ENCODE assay signal across 18 cellular contexts in genomic region chr1:41830711-41831110, GRCh38.
"Had no signal": no experiment of that assay in that cellular context is flagged by ENCODE, and none has a peak within 500 bp of the region (broad histone marks: within the 10 kb centered on the region; RNA-seq: fewer than 3 reads in every experiment).

No MANE protein-coding gene starts in this region.

- H3K4me3 ChIP-seq: lung, pancreas, psoas muscle, suprapubic skin, transverse colon had no signal

- H3K27ac Mint-ChIP-seq: activated CD4-positive, alpha-beta memory T cell treated with anti-CD3 and anti-CD28 coated beads for 36 hours; activated naive CD4-positive, alpha-beta T cell treated with anti-CD3 and anti-CD28 coated beads, Interleukin-2, amount 10 ng/mL, durations not matched to agents 7 days and 5 days; activated naive CD8-positive, alpha-beta T cell treated with anti-CD3 and anti-CD28 coated beads, Interleukin-2, amount 50 U/mL, for 24 hours; brain; naive thymus-derived CD8-positive, alpha-beta T cell; stimulated activated naive CD8-positive, alpha-beta T cell treated with anti-CD3 and anti-CD28 coated beads, Interleukin-15, Interleukin-2, amounts not matched to agents 100 ng/mL and 50 ng/mL, for 24 hours; T-helper 1 cell treated with Interleukin-12 subunit alpha and Interleukin-12 subunit beta and Interleukin-4 antibody, amounts not matched to agents 30 μg/mL and 1 μg/mL, for 36 hours had no signal

- DNase-seq: activated CD4-positive, alpha-beta memory T cell treated with anti-CD3 and anti-CD28 coated beads for 36 hours; activated CD4-positive, alpha-beta T cell treated with anti-CD3 and anti-CD28 coated beads for 48 hours; activated effector memory CD4-positive, alpha-beta T cell treated with anti-CD3 and anti-CD28 coated beads, Interleukin-2, amount 50 U/mL, for 16 hours; activated naive CD4-positive, alpha-beta T cell treated with anti-CD3 and anti-CD28 coated beads, Interleukin-2, amount 10 ng/mL, durations not matched to agents 7 days and 5 days; activated naive CD8-positive, alpha-beta T cell treated with anti-CD3 and anti-CD28 coated beads, Interleukin-2, amount 50 U/mL, for 24 hours; central memory CD4-positive, alpha-beta T cell; effector memory CD4-positive, alpha-beta T cell; naive thymus-derived CD8-positive, alpha-beta T cell; pancreas; psoas muscle; right cardiac atrium; transverse colon had no signal

- H3K27ac ChIP-seq: pancreas, psoas muscle, suprapubic skin, transverse colon had no signal

- H3K36me3 ChIP-seq: pancreas, suprapubic skin, transverse colon had no signal

- H3K36me3 Mint-ChIP-seq: activated CD4-positive, alpha-beta memory T cell treated with anti-CD3 and anti-CD28 coated beads for 36 hours; activated naive CD4-positive, alpha-beta T cell treated with anti-CD3 and anti-CD28 coated beads, Interleukin-2, amount 10 ng/mL, durations not matched to agents 7 days and 5 days; brain; naive thymus-derived CD8-positive, alpha-beta T cell had no signal

- ATAC-seq: activated naive CD8-positive, alpha-beta T cell treated with anti-CD3 and anti-CD28 coated beads, Interleukin-2, amount 50 U/mL, for 24 hours; esophagus mucosa; naive thymus-derived CD8-positive, alpha-beta T cell; psoas muscle had no signal

- H3K9me3 ChIP-seq: pancreas, psoas muscle, suprapubic skin, transverse colon had no signal

- H3K9me3 Mint-ChIP-seq: activated CD4-positive, alpha-beta memory T cell treated with anti-CD3 and anti-CD28 coated beads for 36 hours; activated naive CD4-positive, alpha-beta T cell treated with anti-CD3 and anti-CD28 coated beads, Interleukin-2, amount 10 ng/mL, durations not matched to agents 7 days and 5 days; activated naive CD8-positive, alpha-beta T cell treated with anti-CD3 and anti-CD28 coated beads, Interleukin-2, amount 50 U/mL, for 24 hours; naive thymus-derived CD8-positive, alpha-beta T cell; stimulated activated naive CD8-positive, alpha-beta T cell treated with anti-CD3 and anti-CD28 coated beads, Interleukin-15, Interleukin-2, amounts not matched to agents 100 ng/mL and 50 ng/mL, for 24 hours; T-helper 1 cell treated with Interleukin-12 subunit alpha and Interleukin-12 subunit beta and Interleukin-4 antibody, amounts not matched to agents 30 μg/mL and 1 μg/mL, for 36 hours had no signal

- H3K4me1 ChIP-seq: pancreas, suprapubic skin had no signal

- H3K27me3 ChIP-seq: pancreas, transverse colon had no signal
